9 cellular contexts compared by ENCODE assay signal in genomic region chr16:2720063-2720455, GRCh38. TPM values are rescaled to one million over a fixed set of nuclear protein-coding genes. Genes with fewer than 3 reads are reported as not detected.
DNase-seq lines count a peak whose midpoint lies in the region; ATAC-seq and TF ChIP-seq lines count a peak whose summit lies in the region.
"Had no signal": no experiment of that assay in that cellular context is flagged by ENCODE, and none has a peak within 500 bp of the region (broad histone marks: within the 10 kb centered on the region; RNA-seq: fewer than 3 reads in every experiment).

Gene PRSS27 (minus strand): TSS chr16:2720224. CDS start chr16:2720160, 64 bp downstream.

- DNase-seq in left ventricle myocardium inferior, result no peak
- no peak for DNase-seq in left cardiac atrium
- peak in 1 of 2 donors; percentile 28 for DNase-seq in breast epithelium (ENCODE audit: low spot score in 2 of 2)
- no peak for DNase-seq in uterus
- no peak for DNase-seq in posterior vena cava (ENCODE audit: low spot score)
- DNase-seq in stimulated activated CD4-positive, alpha-beta T cell treated with anti-CD3 and anti-CD28 coated beads, Interleukin-2, amount 100 ng/mL, for 48 hours, result no peak
- DNase-seq in RKO (ENCODE audit: low spot score), result no peak
- DNase-seq: NCI-H1092 had no signal

- peaks cover 37% of the 10 kb centered on the region for H3K4me1 ChIP-seq in left ventricle myocardium inferior
- peaks cover 6 to 22% of the 10 kb centered on the region in 2 donors for H3K4me1 ChIP-seq in breast epithelium
- H3K4me1 ChIP-seq in mononuclear cell (ENCODE audit: insufficient read depth, low read length), result peaks cover 6% of the 10 kb centered on the region
- H3K4me1 ChIP-seq in uterus, result no peaks in the 10 kb centered on the region

- H3K27ac ChIP-seq in left ventricle myocardium inferior (replicated peaks) (peak within 1 kb of the TSS; percentile 85), breast epithelium (peak within 1 kb of the TSS; percentile 82 to 92), uterus (peak within 1 kb of the TSS; percentile 51 to 72)

- H3K36me3 ChIP-seq in left ventricle myocardium inferior (no peaks in the 10 kb centered on the region), breast epithelium (no peaks in the 10 kb centered on the region), uterus (no peaks in the 10 kb centered on the region)

- ATAC-seq in left cardiac atrium, result no peak

- intact Hi-C loops in left ventricle myocardium inferior (cut with micrococcal nuclease) (no loop called here), left cardiac atrium (cut with DNase I) (no loop called here), breast epithelium (cut with DNase I; ENCODE audit: low total_unique reads) (no loop called here), uterus (cut with DNase I; ENCODE audit: low total_unique reads) (no loop called here), posterior vena cava (cut with DNase I) (loop anchor here in 1 of 2 donors (10.0 kb wide), 1 partner anchor 135 kb away; the partner anchor contains the start of gene PRSS22)

- no peak for TF ChIP-seq POLR2A in breast epithelium (IDR thresholded peaks at IDR 0.05)
- TF ChIP-seq POLR2A in uterus (IDR thresholded peaks at IDR 0.05), result no peak

- H3K9me3 ChIP-seq in left ventricle myocardium inferior (replicated peaks) (no peaks in the 10 kb centered on the region), breast epithelium (no peaks in the 10 kb centered on the region), mononuclear cell (ENCODE audit: low read depth, low read length) (no peaks in the 10 kb centered on the region), uterus (no peaks in the 10 kb centered on the region)

- TF ChIP-seq CTCF in left ventricle myocardium inferior (IDR thresholded peaks at IDR 0.05; ENCODE audit: borderline replicate concordance) (no peak), breast epithelium (IDR thresholded peaks at IDR 0.05) (no peak), uterus (IDR thresholded peaks at IDR 0.05) (no peak)

- H3K27me3 ChIP-seq in left ventricle myocardium inferior (ENCODE audit: low read depth), result peaks cover 12% of the 10 kb centered on the region
- H3K27me3 ChIP-seq in breast epithelium, result no peaks in the 10 kb centered on the region
- no peaks in the 10 kb centered on the region for H3K27me3 ChIP-seq in mononuclear cell (ENCODE audit: insufficient read depth, low read length)
- no peaks in the 10 kb centered on the region for H3K27me3 ChIP-seq in uterus

- H3K4me3 ChIP-seq in left ventricle myocardium inferior (peak within 1 kb of the TSS; percentile 74), breast epithelium (peak within 1 kb of the TSS; percentile 61 to 85 (median 68)), mononuclear cell (ENCODE audit: low read length) (peak within 1 kb of the TSS; percentile 53), uterus (peak within 1 kb of the TSS; percentile 42 to 56)

RNA-seq across cellular contexts. Expression of gene PRSS27, which starts in this region (rescaled TPM):
- total RNA-seq in left ventricle myocardium inferior, result 0.11 TPM
- under 1 TPM; 0.44 to 0.65 TPM for total RNA-seq in left cardiac atrium
- total RNA-seq in breast epithelium, result under 1 TPM in 1 of 3 donors, not detected in 2; 0.29 TPM
- total RNA-seq in mononuclear cell, result 0.10 TPM
- 1 to 10 TPM in 1 of 4 donors, under 1 TPM in 1, not detected in 2; 0.83 to 1.3 TPM for total RNA-seq in uterus
- 1 to 10 TPM in 1 of 2 donors, under 1 TPM in 1; 0.71 to 1.4 TPM for total RNA-seq in posterior vena cava
